In genomic region chr6:121055572-121056163, GRCh38 we compare ENCODE assay signal across 9 cellular contexts.
DNase-seq lines count a peak whose midpoint lies in the region; ATAC-seq and TF ChIP-seq lines count a peak whose summit lies in the region.
"Had no signal": no experiment of that assay in that cellular context is flagged by ENCODE, and none has a peak within 500 bp of the region (broad histone marks: within the 10 kb centered on the region; RNA-seq: fewer than 3 reads in every experiment).

No MANE protein-coding gene starts in this region.

- H3K4me3 ChIP-seq in esophagus muscularis mucosa (no peak overlapping the region), neural cell (ENCODE audit: low read length) (no peak overlapping the region)

- H3K9ac ChIP-seq in neural cell (ENCODE audit: low read length) = no peak overlapping the region

- no peak overlapping the region for H3K4me3 Mint-ChIP-seq in activated T-helper 2 cell treated with anti-CD3 and anti-CD28 coated beads, Interferon-gamma antibody, Interleukin-2, Interleukin-4, amounts not matched to agents 10 μg/mL and 5 μg/mL and 100 μg/mL, durations not matched to agents 14 hours and 24 hours and 36 hours (ENCODE audit: low read depth)
- H3K4me3 Mint-ChIP-seq: CD8-positive, alpha-beta memory T cell had no signal

- intact Hi-C loops in esophagus muscularis mucosa (cut with DNase I) = no loop called here
- intact Hi-C loops in activated T-helper 2 cell treated with anti-CD3 and anti-CD28 coated beads, Interferon-gamma antibody, Interleukin-2, Interleukin-4, amounts not matched to agents 10 μg/mL and 5 μg/mL and 100 μg/mL, durations not matched to agents 14 hours and 24 hours and 36 hours (cut with micrococcal nuclease) = loop anchor here (1.0 to 5.0 kb wide), 5 partner anchors 167 to 978 kb away; no protein-coding TSS in a partner anchor

- peaks cover 2% of the 10 kb centered on the region for H3K27me3 Mint-ChIP-seq in activated T-helper 2 cell treated with anti-CD3 and anti-CD28 coated beads, Interferon-gamma antibody, Interleukin-2, Interleukin-4, amounts not matched to agents 10 μg/mL and 5 μg/mL and 100 μg/mL, durations not matched to agents 14 hours and 24 hours and 36 hours (ENCODE audit: low read depth)
- H3K27me3 Mint-ChIP-seq: CD8-positive, alpha-beta memory T cell had no signal

- H3K4me1 Mint-ChIP-seq in activated T-helper 2 cell treated with anti-CD3 and anti-CD28 coated beads, Interferon-gamma antibody, Interleukin-2, Interleukin-4, amounts not matched to agents 10 μg/mL and 5 μg/mL and 100 μg/mL, durations not matched to agents 14 hours and 24 hours and 36 hours (ENCODE audit: low read depth) = no peaks in the 10 kb centered on the region

- H3K27ac ChIP-seq in esophagus muscularis mucosa (replicated peaks in 1 of 4) = no peak overlapping the region
- H3K27ac ChIP-seq in neural cell (ENCODE audit: low read length) = no peak overlapping the region

- no peaks in the 10 kb centered on the region for H4K20me1 ChIP-seq in neural cell (ENCODE audit: insufficient read depth)

- H3K9me2 ChIP-seq in neural cell (ENCODE audit: insufficient read depth, low read length) = no peaks in the 10 kb centered on the region

- peak; percentile 47 to 65 (median 50) for TF ChIP-seq CTCF in esophagus muscularis mucosa (IDR thresholded peaks at IDR 0.05)
- TF ChIP-seq CTCF in neural cell (IDR thresholded peaks at IDR 0.05; ENCODE audit: poor library complexity, severe bottlenecking) = peak; percentile 64

- H3K36me3 ChIP-seq in esophagus muscularis mucosa (no peaks in the 10 kb centered on the region), neural cell (ENCODE audit: insufficient read depth, low read length) (no peaks in the 10 kb centered on the region)

- TF ChIP-seq EP300 in Ishikawa (IDR thresholded peaks at IDR 0.05; ENCODE audit: borderline replicate concordance) (no peak), esophagus muscularis mucosa (IDR thresholded peaks at IDR 0.05) (no peak), neural cell (conservative IDR thresholded peaks at IDR 0.05; ENCODE audit: poor library complexity, severe bottlenecking) (no peak)

- H3K79me2 ChIP-seq in neural cell (replicated peaks; ENCODE audit: insufficient read depth, low read length) = no peaks in the 10 kb centered on the region

- peak; percentile 66 for DNase-seq in NCI-H2107 treated with DMSO at 0.1 percent for 48 hours (lab: John Stamatoyannopoulos, UW; ENCODE audit: unreplicated experiment)
- DNase-seq in NCI-H2107 (lab: John Stamatoyannopoulos, UW) = no peak
- peak; percentile 46 for DNase-seq in RPMI7951 (ENCODE audit: low read depth)
- no peak for DNase-seq in esophagus muscularis mucosa (ENCODE audit: extremely low spot score)
- no peak for DNase-seq in activated T-helper 2 cell treated with anti-CD3 and anti-CD28 coated beads, Interferon-gamma antibody, Interleukin-2, Interleukin-4, amounts not matched to agents 10 μg/mL and 5 μg/mL and 100 μg/mL, durations not matched to agents 14 hours and 24 hours and 36 hours (ENCODE audit: low spot score)

- TF ChIP-seq RAD21 in Ishikawa (IDR thresholded peaks at IDR 0.05; ENCODE audit: low read depth) (peak; percentile 89), neural cell (conservative IDR thresholded peaks at IDR 0.05) (peak; percentile 66)

- H3K36me3 Mint-ChIP-seq in activated T-helper 2 cell treated with anti-CD3 and anti-CD28 coated beads, Interferon-gamma antibody, Interleukin-2, Interleukin-4, amounts not matched to agents 10 μg/mL and 5 μg/mL and 100 μg/mL, durations not matched to agents 14 hours and 24 hours and 36 hours (ENCODE audit: low read depth) = no peaks in the 10 kb centered on the region
- H3K36me3 Mint-ChIP-seq: CD8-positive, alpha-beta memory T cell had no signal

- H3K4me2 ChIP-seq in neural cell (ENCODE audit: low read length) = no peak overlapping the region

- H3F3A ChIP-seq in neural cell (ENCODE audit: insufficient read depth, low read length, poor library complexity, severe bottlenecking) = no peaks in the 10 kb centered on the region

- TF ChIP-seq POLR2A in esophagus muscularis mucosa (IDR thresholded peaks at IDR 0.05; ENCODE audit: low read depth) = no peak

- peak; percentile 90 for ATAC-seq in GM21529 (IDR thresholded peaks at IDR 0.05; ENCODE audit: unreplicated experiment)

- H3K4me1 ChIP-seq in esophagus muscularis mucosa = no peaks in the 10 kb centered on the region

- H3K27ac Mint-ChIP-seq in activated T-helper 2 cell treated with anti-CD3 and anti-CD28 coated beads, Interferon-gamma antibody, Interleukin-2, Interleukin-4, amounts not matched to agents 10 μg/mL and 5 μg/mL and 100 μg/mL, durations not matched to agents 14 hours and 24 hours and 36 hours = no peak overlapping the region
- H3K27ac Mint-ChIP-seq: CD8-positive, alpha-beta memory T cell had no signal

- H3K9me3 Mint-ChIP-seq in activated T-helper 2 cell treated with anti-CD3 and anti-CD28 coated beads, Interferon-gamma antibody, Interleukin-2, Interleukin-4, amounts not matched to agents 10 μg/mL and 5 μg/mL and 100 μg/mL, durations not matched to agents 14 hours and 24 hours and 36 hours = no peaks in the 10 kb centered on the region
- H3K9me3 Mint-ChIP-seq: CD8-positive, alpha-beta memory T cell had no signal

- H2AFZ ChIP-seq in neural cell (ENCODE audit: low read depth, low read length) = no peak overlapping the region

- 43% methylated on average over 4 of the region's 4 CpGs for WGBS in esophagus muscularis mucosa

- H3K9me3 ChIP-seq in esophagus muscularis mucosa = no peaks in the 10 kb centered on the region
- no peaks in the 10 kb centered on the region for H3K9me3 ChIP-seq in neural cell (ENCODE audit: low read length)

- H3K27me3 ChIP-seq in esophagus muscularis mucosa (no peaks in the 10 kb centered on the region), neural cell (ENCODE audit: insufficient read depth, low read depth, low read length) (no peaks in the 10 kb centered on the region)

TF ChIP-seq in Ishikawa, 13 proteins besides CTCF, POLR2A, EP300 and RAD21:
- TF ChIP-seq CREB1 (IDR thresholded peaks at IDR 0.05; ENCODE audit: low read depth) (no peak), EGR1 (IDR thresholded peaks at IDR 0.05) (no peak), USF1 (IDR thresholded peaks at IDR 0.05) (no peak), FOXM1 (IDR thresholded peaks at IDR 0.05; ENCODE audit: borderline replicate concordance, low read depth) (no peak), NFIC (IDR thresholded peaks at IDR 0.05) (no peak)
- TF ChIP-seq, protein P1, sequence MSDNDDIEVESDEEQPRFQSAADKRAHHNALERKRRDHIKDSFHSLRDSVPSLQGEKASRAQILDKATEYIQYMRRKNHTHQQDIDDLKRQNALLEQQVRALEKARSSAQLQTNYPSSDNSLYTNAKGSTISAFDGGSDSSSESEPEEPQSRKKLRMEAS (IDR thresholded peaks at IDR 0.05) = no peak

TF ChIP-seq in neural cell, 6 proteins besides CTCF, POLR2A, EP300 and RAD21:
- TF ChIP-seq MXI1 (conservative IDR thresholded peaks at IDR 0.05; ENCODE audit: poor library complexity, severe bottlenecking) = no peak
- TF ChIP-seq REST (IDR thresholded peaks at IDR 0.05; ENCODE audit: borderline replicate concordance) = no peak
- no peak for TF ChIP-seq EZH2 (IDR thresholded peaks at IDR 0.05; ENCODE audit: borderline replicate concordance, insufficient read depth, low read length, poor library complexity, severe bottlenecking)
- peak; percentile 68 for TF ChIP-seq SMC3 (conservative IDR thresholded peaks at IDR 0.05; ENCODE audit: poor library complexity)
TF ChIP-seq in neural cell: peak in this region for 1.

Comparison
In these comparisons a context has a peak if more than half of its experiments do, and no peak if none do; other contexts are left out.
1. DNase-seq: peak in NCI-H2107 treated with DMSO at 0.1 percent for 48 hours (single experiment) and RPMI7951 (single experiment); none in NCI-H2107 (single experiment), esophagus muscularis mucosa (single experiment) and activated T-helper 2 cell treated with anti-CD3 and anti-CD28 coated beads, Interferon-gamma antibody, Interleukin-2, Interleukin-4, amounts not matched to agents 10 μg/mL and 5 μg/mL and 100 μg/mL, durations not matched to agents 14 hours and 24 hours and 36 hours (single experiment).